ENCODE assay signal across 12 cellular contexts in the genomic region with DNA sequence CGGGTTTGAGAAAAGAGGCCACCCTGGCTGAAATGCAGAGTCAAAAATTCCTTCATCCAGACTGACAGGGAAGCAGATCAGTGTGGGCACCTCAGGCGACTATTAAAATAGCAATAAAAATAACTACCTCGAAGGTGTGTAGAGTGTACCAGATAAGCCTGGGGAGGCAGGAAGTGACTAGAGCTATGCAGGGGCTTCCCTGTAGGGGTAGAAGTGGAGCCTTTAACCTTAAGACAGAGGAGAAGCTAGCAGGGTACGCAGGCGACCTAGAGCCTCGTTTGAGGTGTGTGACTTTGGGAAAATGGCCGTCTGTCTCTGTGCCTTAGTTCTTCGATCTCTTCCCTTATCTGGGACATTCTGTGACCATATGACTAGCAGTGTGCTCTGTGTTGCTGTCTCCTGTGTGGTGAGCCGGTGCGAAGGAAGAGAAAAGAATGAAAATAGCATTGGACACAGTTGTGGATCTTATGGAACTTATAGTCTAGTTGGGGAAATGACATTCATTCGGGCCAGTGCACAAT. TPM values are rescaled to one million over a fixed set of nuclear protein-coding genes. Genes with fewer than 3 reads are reported as not detected.
DNase-seq lines count a peak whose midpoint lies in the region; ATAC-seq, FAIRE-seq and TF ChIP-seq lines count a peak whose summit lies in the region.
"Had no signal": no experiment of that assay in that cellular context is flagged by ENCODE, and none has a peak within 500 bp of the region (broad histone marks: within the 10 kb centered on the region; RNA-seq: fewer than 3 reads in every experiment).

No MANE protein-coding gene starts in this region.

- peak overlapping the region; percentile 100 for H2AFZ ChIP-seq in K562 (ENCODE audit: low read depth, low read length)

- H3K36me3 Mint-ChIP-seq in naive thymus-derived CD4-positive, alpha-beta T cell, result no peaks in the 10 kb centered on the region
- H3K36me3 Mint-ChIP-seq: brain had no signal

- no peaks in the 10 kb centered on the region for H3K27me3 ChIP-seq in K562 (ENCODE audit: control insufficient read depth in 2 of 2, insufficient read depth in 2 of 2, low read length in 2 of 2)
- no peaks in the 10 kb centered on the region for H3K27me3 ChIP-seq in naive thymus-derived CD4-positive, alpha-beta T cell (ENCODE audit: control insufficient read depth in 2 of 2, insufficient read depth in 2 of 2, low read length in 2 of 2)
- H3K27me3 ChIP-seq: ovary had no signal

- peaks cover 0 to 58% (median 0%) of the 10 kb centered on the region in 7 donors for H3K4me1 Mint-ChIP-seq in naive thymus-derived CD4-positive, alpha-beta T cell

- H3K79me2 ChIP-seq in K562 (ENCODE audit: control insufficient read depth, insufficient read depth, low read length), result no peaks in the 10 kb centered on the region

- H4K20me1 ChIP-seq in K562 (replicated peaks; ENCODE audit: control insufficient read depth, insufficient read depth, low read length), result no peaks in the 10 kb centered on the region

- no peak for TF ChIP-seq POLR2A in A549 (IDR thresholded peaks at IDR 0.05; ENCODE audit: low read length)
- TF ChIP-seq POLR2A in K562 (conservative IDR thresholded peaks at IDR 0.05), result no peak

- H3K36me3 ChIP-seq in K562 (ENCODE audit: control insufficient read depth, insufficient read depth, low read length), result no peaks in the 10 kb centered on the region
- no peaks in the 10 kb centered on the region for H3K36me3 ChIP-seq in naive thymus-derived CD4-positive, alpha-beta T cell (ENCODE audit: control insufficient read depth in 2 of 3, insufficient read depth in 3 of 3, low read length in 3 of 3)
- H3K36me3 ChIP-seq: ovary, thoracic aorta had no signal

- H3K4me2 ChIP-seq in A549 (no peak overlapping the region), K562 (ENCODE audit: insufficient read depth, low read length) (peak overlapping the region; percentile 54)

- H3K9me1 ChIP-seq in K562 (ENCODE audit: control insufficient read depth, insufficient read depth, low read length), result no peaks in the 10 kb centered on the region

- H3K4me1 ChIP-seq in A549, result peaks cover 56% of the 10 kb centered on the region
- H3K4me1 ChIP-seq in K562 (replicated peaks in 1 of 2; ENCODE audit: control insufficient read depth in 2 of 2, insufficient read depth in 2 of 2, low read length in 2 of 2), result peaks cover 37 to 72% of the 10 kb centered on the region in 2 experiments
- peaks cover 0 to 2% of the 10 kb centered on the region in 2 donors for H3K4me1 ChIP-seq in naive thymus-derived CD4-positive, alpha-beta T cell (ENCODE audit: control insufficient read depth in 2 of 2, insufficient read depth in 2 of 2, low read length in 2 of 2)

- TF ChIP-seq CTCF in A549 (IDR thresholded peaks at IDR 0.05), result no peak
- peak in 2 of 3 experiments; percentile 24 to 29; a peak in 2 of 6 replicates for TF ChIP-seq CTCF in K562 (IDR thresholded peaks at IDR 0.05 in 2 of 3, conservative IDR thresholded peaks at IDR 0.05 in 1 of 3; ENCODE audit: insufficient read depth in 2 of 3, low read depth in 1 of 3, low read length in 3 of 3)
- no peak for TF ChIP-seq CTCF in D721Med (IDR thresholded peaks at IDR 0.05; ENCODE audit: insufficient read depth, missing control alignments)

- DNase-seq in A549 (ENCODE audit: low read depth in 1 of 2, low spot score in 1 of 2), result no peak
- peak; percentile 63 for DNase-seq in LoVo (ENCODE audit: low spot score)
- DNase-seq in K562 (ENCODE audit: extremely low read depth in 1 of 4, low spot score in 3 of 4), result peak in 3 of 4 experiments; percentile 42 to 78 (median 63)
- DNase-seq in naive thymus-derived CD4-positive, alpha-beta T cell, result peak in 1 of 9 donors; percentile 18
- DNase-seq in NCI-H774 (lab: John Stamatoyannopoulos, UW), result no peak
- DNase-seq in D721Med (ENCODE audit: insufficient read length, low spot score), result no peak
- no peak for DNase-seq in globus pallidus (ENCODE audit: low spot score)
- no peak for DNase-seq in activated T-cell treated with anti-CD3 and anti-CD28 coated beads, Interleukin-2, amount 50 U/mL, for 1 hour
- DNase-seq: NCI-H1105 treated with DMSO at 0.1 percent for 48 hours, ovary had no signal

- no TSS peak for BruUV-seq in K562 (replicated peaks; lab: Mats Ljungman, UMichigan)

- TF ChIP-seq RAD21 in A549 (conservative IDR thresholded peaks at IDR 0.05 in 1 of 2, IDR thresholded peaks at IDR 0.05 in 1 of 2) (no peak), K562 (CRISPR knock-in tag; conservative IDR thresholded peaks at IDR 0.05 in 1 of 2, IDR thresholded peaks at IDR 0.05 in 1 of 2) (0 out of 4 replicates have a peak, but pooled peaks of 1 of the 2 experiments have one; percentile 7)

- WGBS in A549 (ENCODE audit: missing lambda C conversion rate), result 82% methylated on average over 11 of the region's 11 CpGs
- WGBS in K562 (ENCODE audit: insufficient coverage, low coverage, missing lambda C conversion rate), result 23% methylated on average over 11 of the region's 11 CpGs

- intact Hi-C loops in K562 (cut with micrococcal nuclease), result no loop called here
- intact Hi-C loops in naive thymus-derived CD4-positive, alpha-beta T cell (cut with micrococcal nuclease), result loop anchor here in 1 of 2 donors (1.0 kb wide), 1 partner anchor 9 kb away; no protein-coding TSS in a partner anchor

- no peak overlapping the region for H3K4me3 Mint-ChIP-seq in naive thymus-derived CD4-positive, alpha-beta T cell
- H3K4me3 Mint-ChIP-seq: brain had no signal

- CTCF ChIA-PET in A549 (lab: Yijun Ruan, JAX), result interaction anchor here (1.1 to 1.7 kb wide), 4 partner anchors 11 to 285 kb away, joined by 3 to 7 read pairs (median 4); no protein-coding TSS in a partner anchor
- CTCF ChIA-PET in K562 (lab: Yijun Ruan, JAX; ENCODE audit: low intra/inter-chr PET ratio), result no interaction called here
- CTCF ChIA-PET in naive thymus-derived CD4-positive, alpha-beta T cell (lab: Charles Lee), result interaction anchor here (0.6 kb wide), 1 partner anchor 163 kb away, joined by 3 read pairs; no protein-coding TSS in a partner anchor

- ATAC-seq in A549, result peak; percentile 9 to 50; a peak in 3 of 6 replicates
- peak; percentile 73 for ATAC-seq in K562
- ATAC-seq in naive thymus-derived CD4-positive, alpha-beta T cell, result peak; percentile 40

- POLR2A ChIA-PET in A549 (lab: Yijun Ruan, JAX), result no interaction called here
- POLR2A ChIA-PET in K562 (lab: Yijun Ruan, JAX), result interaction anchor here (0.5 to 6.4 kb wide), 6 partner anchors 12 to 546 kb away, joined by 3 to 85 read pairs (median 3); no protein-coding TSS in a partner anchor
- POLR2A ChIA-PET in naive thymus-derived CD4-positive, alpha-beta T cell (lab: Charles Lee), result no interaction called here

- H3K9ac ChIP-seq in K562 (ENCODE audit: insufficient read depth in 1 of 2, low read depth in 2 of 2, low read length in 2 of 2), result peak overlapping the region; percentile 55 to 66; a peak in 3 of 4 replicates

- H3K9me3 ChIP-seq in A549 (no peaks in the 10 kb centered on the region), K562 (replicated peaks; ENCODE audit: control insufficient read depth, insufficient read depth, low read depth, low read length) (no peaks in the 10 kb centered on the region)
- H3K9me3 ChIP-seq in naive thymus-derived CD4-positive, alpha-beta T cell (ENCODE audit: control insufficient read depth in 2 of 3, low read length in 3 of 3), result no peaks in the 10 kb centered on the region
- H3K9me3 ChIP-seq: ovary, thoracic aorta had no signal

- TF ChIP-seq EP300 in A549 (IDR thresholded peaks at IDR 0.05), result no peak
- peak; percentile 34; the same call in 1 of the 2 replicates for TF ChIP-seq EP300 in K562 (IDR thresholded peaks at IDR 0.05; ENCODE audit: low read length)

- FAIRE-seq in A549 (lab: Jason Lieb, UNC) (no peak), K562 (lab: Jason Lieb, UNC) (peak; percentile 35), D721Med (lab: Jason Lieb, UNC) (no peak)

- H3K9me3 Mint-ChIP-seq in naive thymus-derived CD4-positive, alpha-beta T cell, result no peaks in the 10 kb centered on the region
- H3K9me3 Mint-ChIP-seq: brain had no signal

- H3K27ac ChIP-seq in A549 (peak overlapping the region; percentile 83 to 91), K562 (ENCODE audit: extremely low read depth, low read depth, low read length) (peak overlapping the region; percentile 95)
- no peak overlapping the region for H3K27ac ChIP-seq in naive thymus-derived CD4-positive, alpha-beta T cell (ENCODE audit: low read depth, low read length)
- H3K27ac ChIP-seq: ovary had no signal

- H3K4me3 ChIP-seq in A549 (no peak overlapping the region), K562 (no peak overlapping the region)
- H3K4me3 ChIP-seq in naive thymus-derived CD4-positive, alpha-beta T cell (ENCODE audit: low read length), result no peak overlapping the region
- H3K4me3 ChIP-seq: ovary, thoracic aorta had no signal

- in situ Hi-C loops in K562 (cut with MboI), result no loop called here

- H3K27ac Mint-ChIP-seq in naive thymus-derived CD4-positive, alpha-beta T cell, result no peak overlapping the region
- H3K27ac Mint-ChIP-seq: brain had no signal

- no peaks in the 10 kb centered on the region for H3K27me3 Mint-ChIP-seq in naive thymus-derived CD4-positive, alpha-beta T cell
- H3K27me3 Mint-ChIP-seq: brain had no signal

RNA-seq across cellular contexts. Expression of gene BHLHE40, which starts 17.6 kb away (rescaled TPM):
- polyA plus RNA-seq in A549 (2011; rRNA removed), result 160 and 171 TPM in 2 replicates
- polyA plus RNA-seq in A549 (2012; cell fraction: cytosol; rRNA removed), result 90.0 and 114 TPM in 2 replicates
- 210 and 265 TPM in 2 replicates for polyA plus RNA-seq in A549 (2012; cell fraction: nucleus; rRNA removed)
- 65.7 to 105 TPM (median 102 TPM) in 3 replicates for polyA plus RNA-seq in A549 (2017; fragmentation: RNase III; extraction: RNeasy Plus Mini Kit Qiagen cat#74134 plus additional on column Dnase treatment)
- polyA minus RNA-seq in A549 (2011; rRNA and poly(A)+ RNA removed), result 221 and 248 TPM in 2 replicates
- total RNA-seq in K562 (2011; cell fraction: chromatin; rRNA removed; ENCODE audit: low replicate concordance), result 81.5 and 114 TPM in 2 replicates
- total RNA-seq in K562 (2011; cell fraction: nucleolus; rRNA removed), result 100 and 103 TPM in 2 replicates
- total RNA-seq in K562 (2011; cell fraction: nucleoplasm; rRNA removed), result 92.4 and 99.8 TPM in 2 replicates
- total RNA-seq in K562 (2014; rRNA removed), result 38.7 and 44.5 TPM in 2 replicates
- total RNA-seq in K562 (2014; rRNA removed; fragmentation: Illumina TruSeq; extraction: Trizol), result 19.4 and 20.6 TPM in 2 replicates
- total RNA-seq in K562 (2015; rRNA removed; fragmentation: Illumina TruSeq; extraction: Trizol), result 27.7 and 27.8 TPM in 2 replicates
- 47.5 and 51.8 TPM in 2 replicates for total RNA-seq in K562 (2021)
- 83.9 and 105 TPM in 2 replicates for polyA plus RNA-seq in K562 (2011; rRNA removed)
- polyA plus RNA-seq in K562 (2011; cell fraction: cytosol; rRNA removed), result 72.3 and 73.7 TPM in 2 replicates
- polyA plus RNA-seq in K562 (2011; cell fraction: nucleus; rRNA removed), result 144 and 202 TPM in 2 replicates
- polyA plus RNA-seq in K562 (2012), result 98.8 and 122 TPM in 2 replicates
- polyA plus RNA-seq in K562 (2014; fragmentation: Illumina TruSeq; extraction: Trizol), result 49.6 and 57.8 TPM in 2 replicates
- polyA plus RNA-seq in K562 (2014; fragmentation: Nextera tagmentation; extraction: Ambion mirVana), result 10 to 100 TPM; 12.0 to 24.3 TPM
- polyA plus RNA-seq in K562 (2014; rRNA removed), result 30.9 and 31.4 TPM in 2 replicates
- 76.2 and 78.0 TPM in 2 replicates for polyA minus RNA-seq in K562 (2011; rRNA and poly(A)+ RNA removed)
- polyA minus RNA-seq in K562 (2011; cell fraction: cytosol; rRNA and poly(A)+ RNA removed), result 70.7 and 90.6 TPM in 2 replicates
- 122 and 139 TPM in 2 replicates for polyA minus RNA-seq in K562 (2011; cell fraction: nucleus; rRNA and poly(A)+ RNA removed)
- total RNA-seq in naive thymus-derived CD4-positive, alpha-beta T cell, result 100 to 1,000 TPM in 2 of 5 experiments, 10 to 100 TPM in 1, 1 to 10 TPM in 2; 3.9 to 383 (median 71.2) TPM
- polyA plus RNA-seq in naive thymus-derived CD4-positive, alpha-beta T cell, result 1 to 10 TPM in 1 of 2 donors, under 1 TPM in 1; 0.82 to 3.1 TPM

Comparison
In these comparisons a context has a peak if more than half of its experiments do, and no peak if none do; other contexts are left out.
1. DNase-seq: peak in LoVo (single experiment) and K562 (3 of 4); none in A549 (0 of 2), NCI-H774 (single experiment), D721Med (single experiment), globus pallidus (single experiment) and activated T-cell treated with anti-CD3 and anti-CD28 coated beads, Interleukin-2, amount 50 U/mL, for 1 hour (single experiment).
2. CTCF ChIP-seq: peak in K562 (2 of 3); none in A549 (single experiment) and D721Med (single experiment).
3. Of the 35 proteins assayed by ChIP-seq in both K562 and A549: peak only in K562: CTCF, E2F6, EP300, ESRRA, MAX, MAZ and 3 more; only in A549: none; in both: none; in neither: 24; mixed calls (peak in some experiments, not most) for 2.
4. Peak in every context shown above with its lines, with median percentiles within 50 percentile points of each other: ATAC-seq.